Comparison of ENCODE assay signal across 15 cellular contexts in the genomic region with DNA sequence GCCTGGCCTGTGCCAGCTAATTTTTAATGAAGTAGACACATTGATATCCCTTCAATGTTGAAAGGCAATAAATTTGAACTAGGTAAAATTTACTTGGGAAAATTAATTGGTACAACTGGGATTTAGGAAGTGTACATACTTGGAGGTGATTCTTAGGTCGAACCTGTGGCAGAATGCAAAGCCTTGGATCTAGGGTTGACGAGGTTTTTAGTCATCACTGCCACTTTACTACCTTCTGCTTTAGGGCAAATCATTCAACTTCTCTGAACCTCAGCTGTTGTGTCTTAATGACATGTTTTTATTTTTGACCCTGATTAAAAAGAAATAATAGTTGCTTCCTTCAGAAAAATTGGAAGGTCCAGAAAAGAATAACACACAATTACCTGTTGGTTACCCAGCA. TPM values are rescaled to one million over a fixed set of nuclear protein-coding genes. Genes with fewer than 3 reads are reported as not detected.
DNase-seq lines count a peak whose midpoint lies in the region; ATAC-seq and TF ChIP-seq lines count a peak whose summit lies in the region.
"Had no signal": no experiment of that assay in that cellular context is flagged by ENCODE, and none has a peak within 500 bp of the region (broad histone marks: within the 10 kb centered on the region; RNA-seq: fewer than 3 reads in every experiment).

No MANE protein-coding gene starts in this region.

- H3K9me3 Mint-ChIP-seq in stimulated activated naive CD8-positive, alpha-beta T cell treated with anti-CD3 and anti-CD28 coated beads, Interleukin-15, Interleukin-2, amounts not matched to agents 100 ng/mL and 50 ng/mL, for 24 hours, result no peaks in the 10 kb centered on the region
- H3K9me3 Mint-ChIP-seq in immature natural killer cell, result no peaks in the 10 kb centered on the region
- H3K9me3 Mint-ChIP-seq: activated CD4-positive, alpha-beta T cell treated with anti-CD3 and anti-CD28 coated beads, Interleukin-2, amount 10 ng/mL, durations not matched to agents 7 days and 5 days; activated naive CD8-positive, alpha-beta T cell treated with anti-CD3 and anti-CD28 coated beads for 36 hours; naive thymus-derived CD8-positive, alpha-beta T cell had no signal

- no peaks in the 10 kb centered on the region for H3K36me3 Mint-ChIP-seq in stimulated activated naive CD8-positive, alpha-beta T cell treated with anti-CD3 and anti-CD28 coated beads, Interleukin-15, Interleukin-2, amounts not matched to agents 100 ng/mL and 50 ng/mL, for 24 hours (ENCODE audit: low read depth)
- H3K36me3 Mint-ChIP-seq in immature natural killer cell, result no peaks in the 10 kb centered on the region
- H3K36me3 Mint-ChIP-seq: activated naive CD8-positive, alpha-beta T cell treated with anti-CD3 and anti-CD28 coated beads for 36 hours had no signal

- no peak for ATAC-seq in stimulated activated naive CD8-positive, alpha-beta T cell treated with anti-CD3 and anti-CD28 coated beads, Interleukin-15, Interleukin-2, amounts not matched to agents 100 U/mL and 50 U/mL, for 24 hours
- ATAC-seq in GM18505 (IDR thresholded peaks at IDR 0.05; ENCODE audit: unreplicated experiment), result no peak
- ATAC-seq: naive thymus-derived CD8-positive, alpha-beta T cell had no signal

- CTCF ChIA-PET in RWPE1 (lab: Yijun Ruan, JAX), result no interaction called here

- no peak overlapping the region for H3K27ac Mint-ChIP-seq in stimulated activated naive CD8-positive, alpha-beta T cell treated with anti-CD3 and anti-CD28 coated beads, Interleukin-15, Interleukin-2, amounts not matched to agents 100 ng/mL and 50 ng/mL, for 24 hours
- H3K27ac Mint-ChIP-seq in immature natural killer cell, result peak overlapping the region in 1 of 6 donors; percentile 30
- H3K27ac Mint-ChIP-seq: activated naive CD8-positive, alpha-beta T cell treated with anti-CD3 and anti-CD28 coated beads for 36 hours had no signal

- peaks cover 40% of the 10 kb centered on the region for H3K4me1 Mint-ChIP-seq in stimulated activated naive CD8-positive, alpha-beta T cell treated with anti-CD3 and anti-CD28 coated beads, Interleukin-15, Interleukin-2, amounts not matched to agents 100 ng/mL and 50 ng/mL, for 24 hours (ENCODE audit: low read depth)
- H3K4me1 Mint-ChIP-seq in immature natural killer cell, result peaks cover 27 to 44% of the 10 kb centered on the region in 2 donors

- intact Hi-C loops in uterus (cut with DNase I; ENCODE audit: low total_unique reads), result no loop called here

- no peak overlapping the region for H3K4me3 ChIP-seq in uterus

- POLR2A ChIA-PET in RWPE1 (lab: Yijun Ruan, JAX; ENCODE audit: low non-redundant PET), result no interaction called here

- DNase-seq in stimulated activated naive CD8-positive, alpha-beta T cell treated with anti-CD3 and anti-CD28 coated beads, Interleukin-15, Interleukin-2, amounts not matched to agents 100 U/mL and 50 U/mL, for 24 hours, result no peak
- DNase-seq in RWPE1 (ENCODE audit: low spot score) (peak; percentile 8), immature natural killer cell (no peak), uterus (no peak), Kasumi-1 (lab: John Stamatoyannopoulos, UW) (no peak), epidermal melanocyte (ENCODE audit: insufficient read length, low spot score) (no peak)
- DNase-seq: activated CD4-positive, alpha-beta T cell treated with anti-CD3 and anti-CD28 coated beads, Interleukin-2, amount 10 ng/mL, durations not matched to agents 7 days and 5 days; activated naive CD8-positive, alpha-beta T cell treated with anti-CD3 and anti-CD28 coated beads for 36 hours; effector CD8-positive, alpha-beta T cell; naive thymus-derived CD8-positive, alpha-beta T cell; NCI-H1694 treated with DMSO at 0.1 percent for 48 hours; NCI-H226; NK-92 treated with Interleukin-12 subunit alpha and Interleukin-12 subunit beta, amount 100 ng/mL, for 24 hours had no signal

- H3K27me3 Mint-ChIP-seq in stimulated activated naive CD8-positive, alpha-beta T cell treated with anti-CD3 and anti-CD28 coated beads, Interleukin-15, Interleukin-2, amounts not matched to agents 100 ng/mL and 50 ng/mL, for 24 hours, result no peaks in the 10 kb centered on the region
- peaks cover 0 to 5% (median 4%) of the 10 kb centered on the region in 3 donors for H3K27me3 Mint-ChIP-seq in immature natural killer cell (ENCODE audit: low read depth in 3 of 3)
- H3K27me3 Mint-ChIP-seq: activated CD4-positive, alpha-beta T cell treated with anti-CD3 and anti-CD28 coated beads, Interleukin-2, amount 10 ng/mL, durations not matched to agents 7 days and 5 days; activated naive CD8-positive, alpha-beta T cell treated with anti-CD3 and anti-CD28 coated beads for 36 hours; naive thymus-derived CD8-positive, alpha-beta T cell had no signal

- TF ChIP-seq CTCF in RWPE1 (conservative IDR thresholded peaks at IDR 0.05; ENCODE audit: low read depth), result no peak
- no peak for TF ChIP-seq CTCF in uterus (IDR thresholded peaks at IDR 0.05)

- no peaks in the 10 kb centered on the region for H3K27me3 ChIP-seq in uterus

- no peaks in the 10 kb centered on the region for H3K36me3 ChIP-seq in uterus

- H3K4me1 ChIP-seq in uterus, result peaks cover 0 to 10% of the 10 kb centered on the region in 2 donors

- H3K4me3 Mint-ChIP-seq in stimulated activated naive CD8-positive, alpha-beta T cell treated with anti-CD3 and anti-CD28 coated beads, Interleukin-15, Interleukin-2, amounts not matched to agents 100 ng/mL and 50 ng/mL, for 24 hours, result peak overlapping the region; percentile 30
- H3K4me3 Mint-ChIP-seq in immature natural killer cell, result peak overlapping the region in 3 of 5 donors; percentile 9 to 49 (median 35)

- H3K27ac ChIP-seq in RWPE1, result peak overlapping the region; percentile 59
- H3K27ac ChIP-seq in uterus, result peak overlapping the region; percentile 9 to 87

- TF ChIP-seq POLR2A in uterus (IDR thresholded peaks at IDR 0.05) (no peak), GM18505 (IDR thresholded peaks at IDR 0.05; ENCODE audit: borderline replicate concordance, extremely low read depth, insufficient read depth, insufficient read length) (no peak)

- H3K9me3 ChIP-seq in uterus, result no peaks in the 10 kb centered on the region

RNA-seq across cellular contexts. Expression of gene APPL1, which starts 2.5 kb away (rescaled TPM):
- 10 to 100 TPM; 19.1 to 57.9 (median 43.2) TPM for polyA plus RNA-seq in immature natural killer cell
- 100 to 1,000 TPM in 1 of 4 donors, 10 to 100 TPM in 3; 25.4 to 114 (median 51.7) TPM for total RNA-seq in uterus

RNA-seq across cellular contexts. Expression of gene HESX1, which starts 30.2 kb away (rescaled TPM):
- not detected for polyA plus RNA-seq in immature natural killer cell
- total RNA-seq in uterus, result not detected
